Comparison of ENCODE assay signal across 19 cellular contexts in the genomic region with DNA sequence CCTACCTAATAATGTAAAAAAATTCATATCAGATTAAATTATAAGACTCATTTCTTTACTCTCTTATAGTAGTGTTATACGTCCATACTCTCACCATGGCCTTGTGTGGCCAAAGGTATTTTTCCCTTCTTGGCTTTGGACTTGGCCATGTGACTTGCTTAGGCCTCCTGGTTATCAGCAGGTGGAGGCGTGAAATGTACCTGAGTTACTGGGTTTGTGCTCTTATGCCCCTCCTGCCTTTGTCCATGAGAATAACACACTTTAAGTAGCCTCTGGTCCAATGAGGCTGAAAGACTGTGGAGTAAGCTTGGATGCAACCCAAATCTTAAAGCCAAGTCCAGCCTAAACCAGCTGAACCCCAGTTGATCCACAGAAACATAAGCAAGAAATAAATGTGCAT.
A peak's percentile ranks its signal among the peaks of the same experiment; 100 is the strongest.
DNase-seq lines count a peak whose midpoint lies in the region; ATAC-seq, FAIRE-seq and TF ChIP-seq lines count a peak whose summit lies in the region.
"Had no signal": no experiment of that assay in that cellular context is flagged by ENCODE, and none has a peak within 500 bp of the region (broad histone marks: within the 10 kb centered on the region; RNA-seq: fewer than 3 reads in every experiment).

No MANE protein-coding gene starts in this region.

- TF ChIP-seq CTCF in right atrium auricular region (IDR thresholded peaks at IDR 0.05) (no peak), body of pancreas (IDR thresholded peaks at IDR 0.05) (peak in 4 of 7 experiments; percentile 29 to 52 (median 42)), pancreas (IDR thresholded peaks at IDR 0.05) (no peak), vagina (IDR thresholded peaks at IDR 0.05) (no peak)

- ATAC-seq in left cardiac atrium (no peak), body of pancreas (peak; percentile 67), pancreas (peak; percentile 39 to 81 (median 70)), HG02759 (IDR thresholded peaks at IDR 0.05; ENCODE audit: unreplicated experiment) (no peak)
- ATAC-seq: GM12878, HCT116 had no signal

- DNase-seq in right atrium auricular region (ENCODE audit: low spot score) = no peak
- DNase-seq in left cardiac atrium = no peak
- peak; percentile 43 to 72 (median 68) for DNase-seq in body of pancreas
- peak in 3 of 6 donors; percentile 33 to 63 (median 47) for DNase-seq in pancreas
- DNase-seq in vagina (ENCODE audit: extremely low spot score in 2 of 2) = no peak
- DNase-seq in NCI-H345 (lab: John Stamatoyannopoulos, UW) = no peak
- no peak for DNase-seq in SW480 (ENCODE audit: low spot score)
- DNase-seq: DMS53; KBM-7; NCI-H1092 treated with DMSO at 0.1 percent for 48 hours; NCI-H1694 treated with DMSO at 0.1 percent for 48 hours; NCI-H526; NK-92 treated with Interleukin-12 subunit alpha and Interleukin-12 subunit beta, amount 100 ng/mL, for 24 hours; OCI-M1 had no signal

- no peak for TF ChIP-seq POLR2A in body of pancreas (IDR thresholded peaks at IDR 0.05)
- no peak for TF ChIP-seq POLR2A in vagina (IDR thresholded peaks at IDR 0.05)

- H3K27ac ChIP-seq in right atrium auricular region (peak overlapping the region; percentile 8 to 82), body of pancreas (peak overlapping the region; percentile 37 to 74 (median 48)), pancreas (peak overlapping the region in 2 of 4 donors; percentile 8 to 72), vagina (peak overlapping the region; percentile 64)

- H3K27me3 ChIP-seq in right atrium auricular region = no peaks in the 10 kb centered on the region
- H3K27me3 ChIP-seq in body of pancreas = no peaks in the 10 kb centered on the region
- H3K27me3 ChIP-seq in pancreas = no peaks in the 10 kb centered on the region
- H3K27me3 ChIP-seq in vagina = no peaks in the 10 kb centered on the region

- H3K4me1 ChIP-seq in right atrium auricular region (peaks cover 0 to 27% of the 10 kb centered on the region in 2 donors), body of pancreas (peaks cover 36% of the 10 kb centered on the region), pancreas (peaks cover 17 to 31% (median 27%) of the 10 kb centered on the region in 3 donors), vagina (peaks cover 44% of the 10 kb centered on the region)

- no peak for FAIRE-seq in pancreas (lab: Jason Lieb, UNC)
- FAIRE-seq: GM12878, GM18507, HTR-8/SVneo had no signal

- H3K36me3 ChIP-seq in right atrium auricular region = no peaks in the 10 kb centered on the region
- H3K36me3 ChIP-seq in body of pancreas (replicated peaks in 1 of 2; ENCODE audit: insufficient read depth in 1 of 2, low read depth in 2 of 2) = no peaks in the 10 kb centered on the region
- no peaks in the 10 kb centered on the region for H3K36me3 ChIP-seq in pancreas
- H3K36me3 ChIP-seq in vagina = no peaks in the 10 kb centered on the region

- 52 to 56% methylated on average over 2 of the region's 2 CpGs for WGBS in body of pancreas, 2 donors
- 32 to 42% methylated on average over 2 of the region's 2 CpGs for WGBS in pancreas, 2 donors

- H3K9me3 ChIP-seq in right atrium auricular region = no peaks in the 10 kb centered on the region
- H3K9me3 ChIP-seq in body of pancreas = no peaks in the 10 kb centered on the region
- H3K9me3 ChIP-seq in pancreas = no peaks in the 10 kb centered on the region
- H3K9me3 ChIP-seq in vagina = no peaks in the 10 kb centered on the region

- H3K4me3 ChIP-seq in right atrium auricular region = no peak overlapping the region
- H3K4me3 ChIP-seq in body of pancreas = no peak overlapping the region
- no peak overlapping the region for H3K4me3 ChIP-seq in pancreas
- H3K4me3 ChIP-seq in vagina = no peak overlapping the region
- H3K4me3 ChIP-seq: GM12878 had no signal

- intact Hi-C loops in left cardiac atrium (cut with DNase I) = no loop called here
- intact Hi-C loops in body of pancreas (cut with DNase I) = no loop called here
- intact Hi-C loops in pancreas (cut with DNase I) = loop anchor here in 2 of 3 donors (5.0 to 10.0 kb wide), 2 partner anchors 53 to 56 kb away; no protein-coding TSS in a partner anchor
- intact Hi-C loops in vagina (cut with DNase I) = loop anchor here (10.0 kb wide), 1 partner anchor 53 kb away; no protein-coding TSS in a partner anchor

Comparison
In these comparisons a context has a peak if more than half of its experiments do, and no peak if none do; other contexts are left out.
1. DNase-seq: peak in body of pancreas (4 of 4); none in right atrium auricular region (single experiment), left cardiac atrium (single experiment), vagina (0 of 2), NCI-H345 (single experiment) and SW480 (single experiment).
2. CTCF ChIP-seq: peak in body of pancreas (4 of 7); none in right atrium auricular region (0 of 2), pancreas (0 of 4) and vagina (0 of 3).
3. ATAC-seq: peak in body of pancreas (single experiment) and pancreas (4 of 4); none in left cardiac atrium (0 of 2) and HG02759 (single experiment).
4. intact Hi-C loops: an anchor here in pancreas (5.0 to 10.0 kb wide) and vagina (10.0 kb wide); none called in left cardiac atrium and body of pancreas.